In the genomic region with DNA sequence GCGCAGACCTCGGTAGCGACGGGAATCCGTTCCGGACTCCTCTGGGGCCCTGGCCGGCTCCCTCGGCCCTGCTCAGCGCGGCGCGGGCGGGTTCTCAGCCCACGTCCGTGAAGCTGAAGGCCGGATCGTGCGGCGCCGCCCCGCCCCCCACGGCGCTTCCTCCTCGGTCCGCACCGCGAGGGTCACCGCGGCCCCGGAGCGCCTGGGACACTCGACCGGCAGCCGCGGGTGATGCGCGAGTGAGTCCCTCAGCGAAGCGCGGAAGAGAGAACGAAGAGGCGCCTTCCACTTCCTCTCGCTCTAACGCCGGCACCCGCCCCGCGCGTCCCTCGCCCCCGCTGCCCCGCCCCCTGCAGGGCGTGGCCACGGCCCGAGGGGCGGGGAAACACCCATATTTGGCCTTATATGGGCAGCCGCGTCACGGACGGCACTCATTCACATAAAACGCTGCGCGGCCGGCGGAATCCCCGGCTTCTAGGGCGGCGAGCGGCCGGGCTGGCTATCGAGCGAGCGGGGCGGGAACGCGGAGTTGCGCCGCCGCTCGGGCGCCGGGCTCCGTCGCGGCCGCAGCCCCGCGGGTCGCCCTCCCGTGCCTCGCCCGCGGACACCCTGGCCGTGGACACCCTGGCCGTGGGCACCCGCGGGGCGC, we compare ENCODE assay signal across 8 cellular contexts. TPM values are rescaled to one million over a fixed set of nuclear protein-coding genes. Genes with fewer than 3 reads are reported as not detected.
A peak's percentile ranks its signal among the peaks of the same experiment; 100 is the strongest.
DNase-seq lines count a peak whose midpoint lies in the region; FAIRE-seq and TF ChIP-seq lines count a peak whose summit lies in the region.

A gene with protein sequence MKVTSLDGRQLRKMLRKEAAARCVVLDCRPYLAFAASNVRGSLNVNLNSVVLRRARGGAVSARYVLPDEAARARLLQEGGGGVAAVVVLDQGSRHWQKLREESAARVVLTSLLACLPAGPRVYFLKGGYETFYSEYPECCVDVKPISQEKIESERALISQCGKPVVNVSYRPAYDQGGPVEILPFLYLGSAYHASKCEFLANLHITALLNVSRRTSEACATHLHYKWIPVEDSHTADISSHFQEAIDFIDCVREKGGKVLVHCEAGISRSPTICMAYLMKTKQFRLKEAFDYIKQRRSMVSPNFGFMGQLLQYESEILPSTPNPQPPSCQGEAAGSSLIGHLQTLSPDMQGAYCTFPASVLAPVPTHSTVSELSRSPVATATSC (plus strand): TSS at position 470 of the 649 bp plus-strand sequence. CDS start 215 bp downstream, outside the sequence.

- BruUV-seq in Calu3 (replicated peaks; lab: Mats Ljungman, UMichigan) = no TSS peak
- no TSS peak for BruUV-seq in endothelial cell of umbilical vein (replicated peaks; lab: Mats Ljungman, UMichigan)

- peak within 1 kb of the TSS; percentile 89 for H3K9ac ChIP-seq in OCI-LY3 (ENCODE audit: low read length)
- H3K9ac ChIP-seq in endothelial cell of umbilical vein (replicated peaks; ENCODE audit: extremely low read depth, insufficient read depth, low read length) = peak within 1 kb of the TSS; percentile 96

- FAIRE-seq in endothelial cell of umbilical vein (lab: Jason Lieb, UNC) = peak; percentile 93

- intact Hi-C loops in Calu3 (cut with micrococcal nuclease; ENCODE audit: unreplicated experiment) = loop anchor here (1.0 kb wide), 1 partner anchor 86 kb away; no protein-coding TSS in a partner anchor
- intact Hi-C loops in endothelial cell of umbilical vein (cut with micrococcal nuclease) = loop anchor here (1.0 to 5.0 kb wide), 7 partner anchors 37 to 186 kb away; no protein-coding TSS in a partner anchor

- no peaks in the 10 kb centered on the region for H3K27me3 Mint-ChIP-seq in Calu3 (ENCODE audit: unreplicated experiment)

- H4K20me1 ChIP-seq in OCI-LY3 (ENCODE audit: insufficient read depth, low read length) (peaks cover 29% of the 10 kb centered on the region), endothelial cell of umbilical vein (replicated peaks; ENCODE audit: control insufficient read depth, extremely low read depth, insufficient read depth, low read length) (no peaks in the 10 kb centered on the region)

- H3K4me3 ChIP-seq in OCI-LY3 (ENCODE audit: low read length) (peak within 1 kb of the TSS; percentile 97), endothelial cell of umbilical vein (replicated peaks in 1 of 3; ENCODE audit: insufficient read depth in 1 of 3, low read depth in 1 of 3, low read length in 3 of 3) (peak within 1 kb of the TSS; percentile 58 to 81 (median 77))

- dilution Hi-C loops in endothelial cell of umbilical vein (cut with MboI; ENCODE audit: extremely low pct_ligation_motif_present, low sequenced_read_pairs) = no loop called here

- no peaks in the 10 kb centered on the region for H3K9me1 ChIP-seq in endothelial cell of umbilical vein (replicated peaks; ENCODE audit: control insufficient read depth, extremely low read depth, insufficient read depth, low read length)

- H3K4me1 Mint-ChIP-seq in Calu3 (ENCODE audit: low read depth, unreplicated experiment) = peaks cover 15% of the 10 kb centered on the region

- H3K4me1 ChIP-seq in OCI-LY3 (ENCODE audit: low read length) = peaks cover 49% of the 10 kb centered on the region
- H3K4me1 ChIP-seq in endothelial cell of umbilical vein (ENCODE audit: control insufficient read depth, extremely low read depth, insufficient read depth, low read length) = peaks cover 48% of the 10 kb centered on the region

- no peaks in the 10 kb centered on the region for H3K9me3 Mint-ChIP-seq in Calu3 (ENCODE audit: low read depth, unreplicated experiment)

- CTCF ChIA-PET in Calu3 (lab: Charles Lee) (interaction anchor here (0.9 to 1.0 kb wide), 2 partner anchors 86 to 193 kb away, joined by 3 to 6 read pairs; a partner anchor contains a TSS), endothelial cell of umbilical vein (lab: Charles Lee) (interaction anchor here (0.6 to 16.9 kb wide), 14 partner anchors 38 to 190 kb away, joined by 3 to 268 read pairs (median 4); no protein-coding TSS in a partner anchor)

- no peak within 1 kb of the TSS for H2AFZ ChIP-seq in OCI-LY3 (ENCODE audit: low read depth, low read length)
- no peak within 1 kb of the TSS for H2AFZ ChIP-seq in endothelial cell of umbilical vein (ENCODE audit: low read depth, low read length)

- H3K79me2 ChIP-seq in OCI-LY3 (ENCODE audit: low read length) = peaks cover 40% of the 10 kb centered on the region
- peaks cover 56% of the 10 kb centered on the region for H3K79me2 ChIP-seq in endothelial cell of umbilical vein (ENCODE audit: control insufficient read depth, insufficient read depth, low read length)

- peaks cover 23% of the 10 kb centered on the region; the same call in 1 of the 2 replicates for H3K27me3 ChIP-seq in OCI-LY3 (ENCODE audit: low read depth, low read length)
- no peaks in the 10 kb centered on the region for H3K27me3 ChIP-seq in endothelial cell of umbilical vein (ENCODE audit: control insufficient read depth in 2 of 2, insufficient read depth in 2 of 2, low read length in 2 of 2)

- peak; percentile 90 for DNase-seq in Calu3
- peak; percentile 98 for DNase-seq in GM20000 (ENCODE audit: low spot score)
- DNase-seq in HT-29 (ENCODE audit: low spot score) = peak; percentile 96
- DNase-seq in activated T-cell treated with anti-CD3 and anti-CD28 coated beads for 1 hour (ENCODE audit: low read depth) = peak; percentile 95
- peak; percentile 96 for DNase-seq in endothelial cell of umbilical vein (ENCODE audit: low read depth, low spot score)
- peak; percentile 79 for DNase-seq in middle frontal gyrus (ENCODE audit: extremely low spot score, low spot score)
- peak; percentile 91 to 93 for DNase-seq in stimulated activated CD8-positive, alpha-beta memory T cell treated with anti-CD3 and anti-CD28 coated beads, Interleukin-2, amount 100 ng/mL, for 1 hour (ENCODE audit: low read depth in 2 of 2)

- no peaks in the 10 kb centered on the region for H3K36me3 ChIP-seq in OCI-LY3 (replicated peaks; ENCODE audit: low read depth, low read length)
- H3K36me3 ChIP-seq in endothelial cell of umbilical vein (ENCODE audit: control insufficient read depth in 2 of 2, extremely low read depth in 1 of 2, insufficient read depth in 2 of 2, low read length in 2 of 2) = no peaks in the 10 kb centered on the region

- H3K4me2 ChIP-seq in OCI-LY3 (ENCODE audit: low read length) (peak within 1 kb of the TSS; percentile 98), endothelial cell of umbilical vein (ENCODE audit: insufficient read depth, low read length) (peak within 1 kb of the TSS; percentile 91)

- peak; percentile 93 for TF ChIP-seq POLR2A in endothelial cell of umbilical vein (IDR thresholded peaks at IDR 0.05; ENCODE audit: low read depth, low read length)

- H3K27ac ChIP-seq in OCI-LY3 (ENCODE audit: low read length) (peak within 1 kb of the TSS; percentile 44), endothelial cell of umbilical vein (ENCODE audit: insufficient read depth, low read depth, low read length) (peak within 1 kb of the TSS; percentile 94)

- no peak for TF ChIP-seq CTCF in Calu3 (IDR thresholded peaks at IDR 0.05; ENCODE audit: unreplicated experiment)
- TF ChIP-seq CTCF in GM20000 (IDR thresholded peaks at IDR 0.05; ENCODE audit: extremely low read depth, missing control alignments) = no peak
- no peak for TF ChIP-seq CTCF in OCI-LY3 (IDR thresholded peaks at IDR 0.05; ENCODE audit: low read depth, low read length)
- no peak for TF ChIP-seq CTCF in endothelial cell of umbilical vein (IDR thresholded peaks at IDR 0.05; ENCODE audit: extremely low read depth in 1 of 2, insufficient read depth in 1 of 2, low read depth in 1 of 2, low read length in 2 of 2)

- H3K4me3 Mint-ChIP-seq in Calu3 (ENCODE audit: low read depth, unreplicated experiment) = peak within 1 kb of the TSS; percentile 77

- H3K9me3 ChIP-seq in OCI-LY3 (ENCODE audit: insufficient read depth, low read length) (no peaks in the 10 kb centered on the region), endothelial cell of umbilical vein (replicated peaks; ENCODE audit: control insufficient read depth, insufficient read depth, low read length) (no peaks in the 10 kb centered on the region)

- POLR2A ChIA-PET in endothelial cell of umbilical vein (lab: Charles Lee) = interaction anchor here (0.6 to 1.5 kb wide), 6 partner anchors 16 to 190 kb away, joined by 3 to 7 read pairs (median 4); no protein-coding TSS in a partner anchor

- H3K27ac Mint-ChIP-seq in Calu3 (ENCODE audit: unreplicated experiment) = peak within 1 kb of the TSS; percentile 94

- H3K36me3 Mint-ChIP-seq in Calu3 (ENCODE audit: insufficient read depth, unreplicated experiment) = peaks cover 80% of the 10 kb centered on the region

TF ChIP-seq in endothelial cell of umbilical vein, 7 proteins besides CTCF, POLR2A, EP300 and RAD21:
- TF ChIP-seq EZH2 (IDR thresholded peaks at IDR 0.05; ENCODE audit: borderline replicate concordance, low read depth, low read length, severe bottlenecking) (no peak), GATA2 (IDR thresholded peaks at IDR 0.05; ENCODE audit: insufficient read depth, insufficient read length, low read depth, low read length) (no peak), FOS (IDR thresholded peaks at IDR 0.05; ENCODE audit: borderline replicate concordance, insufficient read depth, low read length) (peak; percentile 2), MYC (IDR thresholded peaks at IDR 0.05; ENCODE audit: low read depth, low read length) (no peak), POLR2AphosphoS5 (IDR thresholded peaks at IDR 0.05; ENCODE audit: insufficient read depth, low read depth, low read length) (peak; percentile 97), JUN (IDR thresholded peaks at IDR 0.05; ENCODE audit: borderline replicate concordance, insufficient read depth, insufficient read length, low read depth) (no peak)
- TF ChIP-seq, protein P1, sequence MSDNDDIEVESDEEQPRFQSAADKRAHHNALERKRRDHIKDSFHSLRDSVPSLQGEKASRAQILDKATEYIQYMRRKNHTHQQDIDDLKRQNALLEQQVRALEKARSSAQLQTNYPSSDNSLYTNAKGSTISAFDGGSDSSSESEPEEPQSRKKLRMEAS (IDR thresholded peaks at IDR 0.05; ENCODE audit: insufficient read depth, insufficient read length) = no peak

RNA-seq across cellular contexts. Expression of the gene that starts here (rescaled TPM):
- total RNA-seq in Calu3 (2022) (34.0 and 55.8 TPM in 2 replicates), endothelial cell of umbilical vein (12.2 and 12.6 TPM in 2 replicates)
- total RNA-seq in HT-29 (2014; rRNA removed; shearing (Covaris generic)) = 27.8 and 31.4 TPM in 2 replicates
- 17.5 and 25.2 TPM in 2 replicates for polyA plus RNA-seq in endothelial cell of umbilical vein
- 24.1 and 27.8 TPM in 2 replicates for polyA plus RNA-seq in endothelial cell of umbilical vein (2011; cell fraction: cytosol; rRNA removed)
- polyA plus RNA-seq in endothelial cell of umbilical vein (2011; cell fraction: nucleus; rRNA removed) = 49.2 and 70.2 TPM in 2 replicates
- 16.4 and 20.9 TPM in 2 replicates for polyA plus RNA-seq in endothelial cell of umbilical vein (2012)
- polyA minus RNA-seq in endothelial cell of umbilical vein = 29.2 and 38.4 TPM in 2 replicates
- 32.1 TPM for polyA minus RNA-seq in endothelial cell of umbilical vein (2011; cell fraction: cytosol; rRNA and poly(A)+ RNA removed)
- 53.7 and 58.1 TPM in 2 replicates for polyA minus RNA-seq in endothelial cell of umbilical vein (2011; cell fraction: nucleus; rRNA and poly(A)+ RNA removed)

Comparison
In these comparisons a context has a peak if more than half of its experiments do, and no peak if none do; other contexts are left out.
1. Peak in every context shown above with its lines: DNase-seq, H3K4me3 ChIP-seq and H3K27ac ChIP-seq.